Comparison of ENCODE assay signal across 8 cellular contexts in genomic region chr9:123679330-123679987, GRCh38.
DNase-seq lines count a peak whose midpoint lies in the region; ATAC-seq and TF ChIP-seq lines count a peak whose summit lies in the region.
"Had no signal": no experiment of that assay in that cellular context is flagged by ENCODE, and none has a peak within 500 bp of the region (broad histone marks: within the 10 kb centered on the region; RNA-seq: fewer than 3 reads in every experiment).

No MANE protein-coding gene starts in this region.

- no peaks in the 10 kb centered on the region for H3K36me3 ChIP-seq in prostate gland

- no peaks in the 10 kb centered on the region for H3K9me3 ChIP-seq in prostate gland

- DNase-seq in GM13977 (ENCODE audit: low spot score) (peak; percentile 66), fibroblast of gingiva (ENCODE audit: low read depth) (peak; percentile 55), prostate gland (ENCODE audit: low spot score) (no peak), NCI-H1436 (lab: John Stamatoyannopoulos, UW) (no peak)
- DNase-seq in stimulated activated naive CD4-positive, alpha-beta T cell treated with Interleukin-2 at 50 U/mL for 16 hours (lab: John Stamatoyannopoulos, UW), result no peak

- no peak overlapping the region for H3K4me3 ChIP-seq in prostate gland
- H3K4me3 ChIP-seq: SK-N-MC had no signal

- H3K27me3 ChIP-seq in prostate gland (replicated peaks; ENCODE audit: insufficient read depth), result no peaks in the 10 kb centered on the region

- TF ChIP-seq CTCF in GM13977 (IDR thresholded peaks at IDR 0.05; ENCODE audit: extremely low read depth, insufficient read depth, missing control alignments), result no peak
- no peak for TF ChIP-seq CTCF in prostate gland (IDR thresholded peaks at IDR 0.05)

- no peak for TF ChIP-seq POLR2A in prostate gland (IDR thresholded peaks at IDR 0.05)

- peaks cover 5% of the 10 kb centered on the region for H3K4me1 ChIP-seq in prostate gland (replicated peaks)

- ATAC-seq in GM21381 (IDR thresholded peaks at IDR 0.05; ENCODE audit: unreplicated experiment) (peak; percentile 95), HG03469 (IDR thresholded peaks at IDR 0.05; ENCODE audit: unreplicated experiment) (peak; percentile 82)

- intact Hi-C loops in prostate gland (cut with DNase I), result no loop called here

- H3K27ac ChIP-seq in prostate gland, result no peak overlapping the region
- H3K27ac ChIP-seq: SK-N-MC had no signal

- in situ Hi-C loops in GM13977 (cut with MboI; ENCODE audit: low pct_unique_long_range_greater_than_20kb, low sequenced_read_pairs, unreplicated experiment), result no loop called here

- 80% methylated on average over 16 of the region's 16 CpGs for WGBS in prostate gland

Comparison
In these comparisons a context has a peak if more than half of its experiments do, and no peak if none do; other contexts are left out.
1. DNase-seq: peak in GM13977 (single experiment) and fibroblast of gingiva (single experiment); none in prostate gland (single experiment), stimulated activated naive CD4-positive, alpha-beta T cell treated with Interleukin-2 at 50 U/mL for 16 hours (single experiment) and NCI-H1436 (single experiment).